1 cellular context compared by ENCODE assay signal in genomic region chr14:95128140-95128539, GRCh38.
TF ChIP-seq lines count a peak whose summit lies in the region.

No MANE protein-coding gene starts in this region.

TF ChIP-seq in HepG2, 621 proteins besides CTCF, POLR2A, EP300 and RAD21 (continued from another document):
- TF ChIP-seq MLXIP (CRISPR knock-in tag; IDR thresholded peaks at IDR 0.05; ENCODE audit: borderline replicate concordance), result no peak
- no peak for TF ChIP-seq ZNF513 (CRISPR knock-in tag; conservative IDR thresholded peaks at IDR 0.05)
- TF ChIP-seq ZNF10 (CRISPR knock-in tag; IDR thresholded peaks at IDR 0.05; ENCODE audit: borderline replicate concordance, low read depth), result no peak
- no peak for TF ChIP-seq SALL2 (CRISPR knock-in tag; IDR thresholded peaks at IDR 0.05)
- no peak for TF ChIP-seq ZNF124 (CRISPR knock-in tag; IDR thresholded peaks at IDR 0.05)
- no peak for TF ChIP-seq GRHL1 (CRISPR knock-in tag; conservative IDR thresholded peaks at IDR 0.05)
- no peak for TF ChIP-seq TMF1 (CRISPR knock-in tag; IDR thresholded peaks at IDR 0.05; ENCODE audit: low read depth)
- no peak for TF ChIP-seq ZNF747 (CRISPR knock-in tag; IDR thresholded peaks at IDR 0.05; ENCODE audit: borderline replicate concordance)
- no peak for TF ChIP-seq HMGA1 (CRISPR knock-in tag; conservative IDR thresholded peaks at IDR 0.05)
- no peak for TF ChIP-seq RELA (CRISPR knock-in tag; IDR thresholded peaks at IDR 0.05)
- TF ChIP-seq ZNF574 (CRISPR knock-in tag; IDR thresholded peaks at IDR 0.05), result no peak
- TF ChIP-seq ZNF557 (CRISPR knock-in tag; IDR thresholded peaks at IDR 0.05), result no peak
- TF ChIP-seq ZNF597 (CRISPR knock-in tag; IDR thresholded peaks at IDR 0.05), result no peak
- TF ChIP-seq MYNN (CRISPR knock-in tag; IDR thresholded peaks at IDR 0.05; ENCODE audit: low read depth), result no peak
- no peak for TF ChIP-seq ZNF749 (CRISPR knock-in tag; IDR thresholded peaks at IDR 0.05; ENCODE audit: borderline replicate concordance)
- no peak for TF ChIP-seq TSC22D2 (CRISPR knock-in tag; IDR thresholded peaks at IDR 0.05; ENCODE audit: borderline replicate concordance)
- TF ChIP-seq ZNF879 (CRISPR knock-in tag; IDR thresholded peaks at IDR 0.05), result no peak
